ENCODE assay signal across 21 cellular contexts in genomic region chr1:228853191-228853590, GRCh38.
DNase-seq lines count a peak whose midpoint lies in the region; ATAC-seq, FAIRE-seq and TF ChIP-seq lines count a peak whose summit lies in the region.
"Had no signal": no experiment of that assay in that cellular context is flagged by ENCODE, and none has a peak within 500 bp of the region (broad histone marks: within the 10 kb centered on the region; RNA-seq: fewer than 3 reads in every experiment).

No MANE protein-coding gene starts in this region.

- no peak overlapping the region for H3K4me2 ChIP-seq in HepG2 (ENCODE audit: low read depth, low read length)

- CTCF ChIA-PET in HepG2 (lab: Yijun Ruan, JAX; ENCODE audit: low intra/inter-chr PET ratio, low total read pairs): no interaction called here

- intact Hi-C loops in HepG2 (cut with micrococcal nuclease; ENCODE audit: unreplicated experiment): no loop called here
- intact Hi-C loops in right lobe of liver (cut with DNase I): no loop called here
- intact Hi-C loops in sigmoid colon (cut with DNase I): no loop called here
- intact Hi-C loops in left ventricle myocardium inferior (cut with micrococcal nuclease): no loop called here

- H3K9me3 ChIP-seq in HepG2 (ENCODE audit: low read length) (no peaks in the 10 kb centered on the region), right lobe of liver (no peaks in the 10 kb centered on the region), HUES64 (ENCODE audit: insufficient read depth, low read depth, low read length) (peaks cover 18% of the 10 kb centered on the region; the same call in 1 of the 2 replicates), iPS-20b (ENCODE audit: insufficient read depth, low read depth, low read length) (peaks cover 7% of the 10 kb centered on the region), sigmoid colon (no peaks in the 10 kb centered on the region), left ventricle myocardium inferior (replicated peaks) (peaks cover 19% of the 10 kb centered on the region)
- H3K9me3 ChIP-seq: BE2C had no signal

- TF ChIP-seq POLR2A in HepG2 (IDR thresholded peaks at IDR 0.05; ENCODE audit: insufficient read depth in 1 of 2, low read depth in 2 of 2, low read length in 2 of 2): no peak
- no peak for TF ChIP-seq POLR2A in right lobe of liver (IDR thresholded peaks at IDR 0.05)
- no peak for TF ChIP-seq POLR2A in sigmoid colon (IDR thresholded peaks at IDR 0.05)

- DNase-seq in HepG2 (ENCODE audit: low spot score) (no peak), right lobe of liver (no peak), sigmoid colon (peak; percentile 11), activated T-cell treated with anti-CD3 and anti-CD28 coated beads for 4 hours (no peak), cerebellar cortex (ENCODE audit: low spot score) (no peak), left ventricle myocardium inferior (no peak)
- DNase-seq: 8988T; BE2C; C1 segment of cervical spinal cord; CD4-positive, CD25-positive, alpha-beta regulatory T cell; CD8-positive, alpha-beta memory T cell; COR-L47; HCEC 1CT; HFFc6; KG1 had no signal

- H4K20me1 ChIP-seq in HepG2 (ENCODE audit: insufficient read depth, low read length): no peaks in the 10 kb centered on the region

- no TSS peak for BruUV-seq in HepG2 (replicated peaks; lab: Mats Ljungman, UMichigan)

- H3K27me3 ChIP-seq in HepG2 (ENCODE audit: control insufficient read depth in 1 of 2, insufficient read depth in 2 of 2, low read length in 2 of 2) (no peaks in the 10 kb centered on the region), right lobe of liver (no peaks in the 10 kb centered on the region), HUES64 (ENCODE audit: insufficient read depth, low read length) (no peaks in the 10 kb centered on the region), iPS-20b (ENCODE audit: insufficient read depth, low read length) (no peaks in the 10 kb centered on the region), sigmoid colon (no peaks in the 10 kb centered on the region), left ventricle myocardium inferior (ENCODE audit: low read depth) (peaks cover 2% of the 10 kb centered on the region)
- H3K27me3 ChIP-seq: BE2C had no signal

- POLR2A ChIA-PET in HepG2 (lab: Yijun Ruan, JAX): interaction anchor here (1.2 kb wide), 1 partner anchor 12 kb away, joined by 5 read pairs; no protein-coding TSS in a partner anchor

- H3K27ac ChIP-seq in HepG2 (ENCODE audit: extremely low read length, insufficient read depth, low read length) (peak overlapping the region; percentile 14), right lobe of liver (no peak overlapping the region), HUES64 (ENCODE audit: low read depth, low read length) (peak overlapping the region; percentile 74; the same call in 1 of the 2 replicates), iPS-20b (ENCODE audit: low read length) (peak overlapping the region; percentile 19), sigmoid colon (no peak overlapping the region), left ventricle myocardium inferior (replicated peaks) (no peak overlapping the region)
- H3K27ac ChIP-seq: HL-60 had no signal

- H3K9ac ChIP-seq in HepG2 (ENCODE audit: insufficient read depth, low read depth, low read length): no peak overlapping the region
- H3K9ac ChIP-seq in HUES64 (ENCODE audit: low read depth, low read length): no peak overlapping the region
- 0 out of 2 replicates have a peak overlapping the region, but pooled peaks have one; percentile 38 for H3K9ac ChIP-seq in iPS-20b (ENCODE audit: low read depth, low read length)

- H3K36me3 ChIP-seq in HepG2 (replicated peaks in 1 of 2; ENCODE audit: control insufficient read depth in 1 of 2, insufficient read depth in 2 of 2, low read length in 2 of 2) (no peaks in the 10 kb centered on the region), right lobe of liver (no peaks in the 10 kb centered on the region), HUES64 (ENCODE audit: insufficient read depth, low read length) (no peaks in the 10 kb centered on the region), iPS-20b (ENCODE audit: insufficient read depth, low read depth, low read length) (no peaks in the 10 kb centered on the region), sigmoid colon (no peaks in the 10 kb centered on the region), left ventricle myocardium inferior (no peaks in the 10 kb centered on the region)
- H3K36me3 ChIP-seq: BE2C had no signal

- H2AFZ ChIP-seq in HepG2 (ENCODE audit: low read length): no peak overlapping the region

- in situ Hi-C loops in HepG2 (cut with HindIII; ENCODE audit: extremely low pct_ligation_motif_present, low pct_unique_long_range_greater_than_20kb): no loop called here

- no peaks in the 10 kb centered on the region for H3K79me2 ChIP-seq in HepG2 (ENCODE audit: insufficient read depth, low read length)

- H3K4me1 ChIP-seq in HepG2 (ENCODE audit: insufficient read depth, low read length) (peaks cover 71% of the 10 kb centered on the region), right lobe of liver (peaks cover 0 to 18% (median 7%) of the 10 kb centered on the region in 4 donors), HUES64 (ENCODE audit: insufficient read depth, low read length) (peaks cover 26% of the 10 kb centered on the region), iPS-20b (ENCODE audit: insufficient read depth, low read length) (peaks cover 22% of the 10 kb centered on the region), sigmoid colon (no peaks in the 10 kb centered on the region), left ventricle myocardium inferior (peaks cover 13% of the 10 kb centered on the region)

- ATAC-seq in HepG2 (peak; percentile 20; the same call in 2 of the 3 replicates), right lobe of liver (no peak)

- 91% methylated on average over 2 of the region's 2 CpGs for whole genome bisulfite sequencing in HepG2 (ENCODE audit: low lambda C conversion rate)
- WGBS in right lobe of liver (ENCODE audit: insufficient coverage, low coverage, low lambda C conversion rate, missing lambda C conversion rate): 83% methylated on average over 2 of the region's 2 CpGs
- 29% methylated on average over 1 of the region's 2 CpGs for WGBS in HUES64
- WGBS in sigmoid colon, 2 donors: 90 to 95% methylated on average over 2 of the region's 2 CpGs

- no peak for TF ChIP-seq RAD21 in HepG2 (CRISPR knock-in tag; IDR thresholded peaks at IDR 0.05)

- TF ChIP-seq EP300 in HepG2 (IDR thresholded peaks at IDR 0.05; ENCODE audit: low read depth in 2 of 2, low read length in 2 of 2): no peak
- TF ChIP-seq EP300 in HepG2 (CRISPR knock-in tag; IDR thresholded peaks at IDR 0.05; ENCODE audit: borderline replicate concordance): no peak
- no peak for TF ChIP-seq EP300 in sigmoid colon (IDR thresholded peaks at IDR 0.05)

- H3K4me3 ChIP-seq in HepG2 (replicated peaks in 1 of 3; ENCODE audit: insufficient read depth in 1 of 3, low read depth in 2 of 3, low read length in 3 of 3) (no peak overlapping the region), right lobe of liver (no peak overlapping the region), HUES64 (ENCODE audit: low read length) (no peak overlapping the region), iPS-20b (ENCODE audit: low read length) (peak overlapping the region; percentile 34; the same call in 1 of the 2 replicates), sigmoid colon (no peak overlapping the region), left ventricle myocardium inferior (no peak overlapping the region)

- TF ChIP-seq CTCF in HepG2 (CRISPR knock-in tag; IDR thresholded peaks at IDR 0.05): no peak
- TF ChIP-seq CTCF in right lobe of liver (IDR thresholded peaks at IDR 0.05): no peak
- no peak for TF ChIP-seq CTCF in sigmoid colon (IDR thresholded peaks at IDR 0.05)
- TF ChIP-seq CTCF in left ventricle myocardium inferior (IDR thresholded peaks at IDR 0.05; ENCODE audit: borderline replicate concordance): no peak

- FAIRE-seq in HepG2 (lab: Jason Lieb, UNC): no peak
- FAIRE-seq: G401.6, GM12892, GM18507 had no signal

TF ChIP-seq in HepG2, 621 proteins besides CTCF, POLR2A, EP300 and RAD21 (continues in another document):
- TF ChIP-seq ZNF17 (CRISPR knock-in tag; IDR thresholded peaks at IDR 0.05) (no peak), PRDM15 (CRISPR knock-in tag; IDR thresholded peaks at IDR 0.05) (no peak), ZNF773 (CRISPR knock-in tag; IDR thresholded peaks at IDR 0.05; ENCODE audit: borderline replicate concordance) (no peak), MTF2 (CRISPR knock-in tag; IDR thresholded peaks at IDR 0.05; ENCODE audit: borderline replicate concordance) (no peak), ZNF451 (CRISPR knock-in tag; IDR thresholded peaks at IDR 0.05) (no peak), ARNT2 (CRISPR knock-in tag; IDR thresholded peaks at IDR 0.05; ENCODE audit: low read depth) (no peak), ZNF564 (CRISPR knock-in tag; IDR thresholded peaks at IDR 0.05) (no peak), ZNF441 (CRISPR knock-in tag; IDR thresholded peaks at IDR 0.05; ENCODE audit: borderline replicate concordance) (no peak), SMAD1 (CRISPR knock-in tag; IDR thresholded peaks at IDR 0.05; ENCODE audit: borderline replicate concordance, low read depth) (no peak)

Comparison
In these comparisons a context has a peak if more than half of its experiments do, and no peak if none do; other contexts are left out.
1. H3K27ac ChIP-seq: peak in HepG2 (single experiment), HUES64 (single experiment) and iPS-20b (single experiment); none in right lobe of liver (0 of 3), sigmoid colon (0 of 4) and left ventricle myocardium inferior (single experiment).